ENCODE assay signal across 8 cellular contexts in genomic region chr2:193963472-193964119, GRCh38.
A peak's percentile ranks its signal among the peaks of the same experiment; 100 is the strongest.
DNase-seq lines count a peak whose midpoint lies in the region; ATAC-seq and TF ChIP-seq lines count a peak whose summit lies in the region.

No MANE protein-coding gene starts in this region.

- H3K9me3 ChIP-seq in cardiac muscle cell (ENCODE audit: low read depth) (no peaks in the 10 kb centered on the region), right cardiac atrium (ENCODE audit: control insufficient read depth, low read length) (no peaks in the 10 kb centered on the region)

- H3K4me1 ChIP-seq in cardiac muscle cell (ENCODE audit: low read depth) (no peaks in the 10 kb centered on the region), right cardiac atrium (ENCODE audit: control insufficient read depth, insufficient read depth, low read length) (no peaks in the 10 kb centered on the region)

- DNase-seq in cardiac muscle cell (ENCODE audit: low read depth in 1 of 2, low spot score in 1 of 2) = peak; percentile 45 to 73
- DNase-seq in right cardiac atrium = no peak
- DNase-seq in SK-N-DZ (ENCODE audit: low spot score) = peak; percentile 28
- peak; percentile 68 for DNase-seq in iris pigment epithelial cell (ENCODE audit: low read depth)
- DNase-seq in stimulated activated CD4-positive, alpha-beta T cell treated with anti-CD3 and anti-CD28 coated beads, Interleukin-2, amount 100 ng/mL, for 48 hours = no peak
- no peak for DNase-seq in OCI-M2 (lab: John Stamatoyannopoulos, UW; ENCODE audit: unreplicated experiment)
- DNase-seq in coronary artery (ENCODE audit: low spot score) = no peak

- 45% methylated on average over 4 of the region's 4 CpGs for WGBS in right cardiac atrium

- H3K4me3 ChIP-seq in cardiac muscle cell = no peak overlapping the region
- no peak overlapping the region for H3K4me3 ChIP-seq in right cardiac atrium (ENCODE audit: low read length)
- H3K4me3 ChIP-seq in coronary artery = no peak overlapping the region

- H3K27ac ChIP-seq in cardiac muscle cell (no peak overlapping the region), right cardiac atrium (ENCODE audit: low read length) (no peak overlapping the region), coronary artery (no peak overlapping the region)

- no peak for ATAC-seq in right cardiac atrium
- peak; percentile 75 for ATAC-seq in HG03103 (IDR thresholded peaks at IDR 0.05; ENCODE audit: low read depth, unreplicated experiment)

- TF ChIP-seq CTCF in cardiac muscle cell (IDR thresholded peaks at IDR 0.05; ENCODE audit: low read depth, low read length) (peak; percentile 71), coronary artery (IDR thresholded peaks at IDR 0.05) (no peak)

- no peaks in the 10 kb centered on the region for H3K27me3 ChIP-seq in cardiac muscle cell
- no peaks in the 10 kb centered on the region for H3K27me3 ChIP-seq in right cardiac atrium (ENCODE audit: control insufficient read depth, insufficient read depth)

- H3K36me3 ChIP-seq in cardiac muscle cell = no peaks in the 10 kb centered on the region

- intact Hi-C loops in right cardiac atrium (cut with DNase I) = no loop called here

Comparison
In these comparisons a context has a peak if more than half of its experiments do, and no peak if none do; other contexts are left out.
1. DNase-seq: peak in cardiac muscle cell (2 of 2), SK-N-DZ (single experiment) and iris pigment epithelial cell (single experiment); none in right cardiac atrium (0 of 3), stimulated activated CD4-positive, alpha-beta T cell treated with anti-CD3 and anti-CD28 coated beads, Interleukin-2, amount 100 ng/mL, for 48 hours (0 of 2), OCI-M2 (single experiment) and coronary artery (single experiment).